10 cellular contexts compared by ENCODE assay signal in the genomic region with DNA sequence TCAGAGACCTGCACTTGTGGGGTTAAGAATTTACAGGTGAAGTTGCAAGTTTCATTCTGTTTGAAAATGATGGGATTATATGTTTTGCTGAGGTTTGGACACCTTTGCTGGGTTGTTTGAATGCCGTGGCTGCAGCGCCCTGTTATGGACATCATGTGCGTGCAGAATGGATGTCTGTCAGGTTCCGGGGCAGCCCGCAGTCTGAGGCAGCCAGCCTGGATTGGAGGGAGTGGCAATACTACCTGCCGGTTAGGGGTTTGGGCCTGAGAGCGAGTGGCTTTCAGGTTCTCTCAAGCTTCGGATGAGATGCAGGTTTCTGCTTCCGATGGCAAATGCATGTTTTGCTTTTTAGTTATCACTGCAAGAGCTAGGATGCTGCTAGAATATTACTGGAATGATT. TPM values are rescaled to one million over a fixed set of nuclear protein-coding genes. Genes with fewer than 3 reads are reported as not detected.
A peak's percentile ranks its signal among the peaks of the same experiment; 100 is the strongest.
DNase-seq lines count a peak whose midpoint lies in the region; ATAC-seq and TF ChIP-seq lines count a peak whose summit lies in the region.
"Had no signal": no experiment of that assay in that cellular context is flagged by ENCODE, and none has a peak within 500 bp of the region (broad histone marks: within the 10 kb centered on the region; RNA-seq: fewer than 3 reads in every experiment).

No MANE protein-coding gene starts in this region.

- H3K36me3 ChIP-seq in IMR-90 (ENCODE audit: control insufficient read depth, insufficient read depth, low read length), result peaks cover 4% of the 10 kb centered on the region

- H3K4me3 ChIP-seq in IMR-90 (ENCODE audit: insufficient read depth, low read depth, low read length), result no peak overlapping the region

- POLR2A ChIA-PET in IMR-90 (lab: Charles Lee; ENCODE audit: unreplicated experiment), result interaction anchor here (0.9 kb wide), 1 partner anchor 14 kb away, joined by 3 read pairs; no protein-coding TSS in a partner anchor
- POLR2A ChIA-PET in activated CD4-positive, alpha-beta T cell treated with anti-CD3 and anti-CD28 coated beads, Interleukin-2, amount 10 ng/mL, durations not matched to agents 7 days and 5 days (lab: Charles Lee), result interaction anchor here (0.6 to 3.5 kb wide), 3 partner anchors 28 to 372 kb away, joined by 3 to 40 read pairs (median 5); no protein-coding TSS in a partner anchor

- in situ Hi-C loops in IMR-90 (cut with MboI; ENCODE audit: low sequenced_read_pairs), result no loop called here

- H2BK5ac ChIP-seq in IMR-90 (ENCODE audit: low read depth, low read length, poor library complexity, severe bottlenecking), result no peak overlapping the region

- CTCF ChIA-PET in IMR-90 (lab: Yijun Ruan, JAX), result no interaction called here
- CTCF ChIA-PET in activated CD4-positive, alpha-beta T cell treated with anti-CD3 and anti-CD28 coated beads, Interleukin-2, amount 10 ng/mL, durations not matched to agents 7 days and 5 days (lab: Charles Lee), result interaction anchor here (1.5 to 4.5 kb wide), 2 partner anchors 18 to 29 kb away, joined by 4 to 39 read pairs; no protein-coding TSS in a partner anchor

- BruUV-seq in IMR-90 (replicated peaks; lab: Mats Ljungman, UMichigan), result no TSS peak

- no peaks in the 10 kb centered on the region for H3K27me3 Mint-ChIP-seq in activated CD4-positive, alpha-beta T cell treated with anti-CD3 and anti-CD28 coated beads, Interleukin-2, amount 10 ng/mL, durations not matched to agents 7 days and 5 days
- no peaks in the 10 kb centered on the region for H3K27me3 Mint-ChIP-seq in effector memory CD8-positive, alpha-beta T cell

- peak overlapping the region; percentile 59 for H3K4me2 ChIP-seq in IMR-90 (ENCODE audit: low read depth, low read length)

- H4K91ac ChIP-seq in IMR-90 (ENCODE audit: insufficient read depth, low read depth, low read length), result no peak overlapping the region

- H2BK15ac ChIP-seq in IMR-90 (ENCODE audit: low read depth, low read length), result no peak overlapping the region

- peak overlapping the region; percentile 9; the same call in 1 of the 2 replicates for H3K14ac ChIP-seq in IMR-90 (replicated peaks; ENCODE audit: low read depth, low read length)

- H3K4me3 Mint-ChIP-seq in activated CD4-positive, alpha-beta T cell treated with anti-CD3 and anti-CD28 coated beads, Interleukin-2, amount 10 ng/mL, durations not matched to agents 7 days and 5 days, result peak overlapping the region; percentile 95
- peak overlapping the region; percentile 94 to 95 for H3K4me3 Mint-ChIP-seq in effector memory CD8-positive, alpha-beta T cell

- no peak overlapping the region for H2BK20ac ChIP-seq in IMR-90 (ENCODE audit: low read depth, low read length)

- ATAC-seq in IMR-90 (ENCODE audit: low read depth) (no peak), HG03095 (IDR thresholded peaks at IDR 0.05; ENCODE audit: unreplicated experiment) (no peak), GM18519 (IDR thresholded peaks at IDR 0.05; ENCODE audit: low FRiP score, unreplicated experiment) (no peak), HG03571 (IDR thresholded peaks at IDR 0.05; ENCODE audit: unreplicated experiment) (no peak)
- peak; percentile 16 for ATAC-seq in effector memory CD8-positive, alpha-beta T cell (replicated peaks)

- TF ChIP-seq POLR2A in IMR-90 (IDR thresholded peaks at IDR 0.05; ENCODE audit: low read depth, low read length), result no peak

- no peak overlapping the region for H3K4ac ChIP-seq in IMR-90 (ENCODE audit: low read depth, low read length)

- peak overlapping the region; percentile 46 for H2AFZ ChIP-seq in IMR-90 (replicated peaks; ENCODE audit: low read length, poor library complexity)

- H3K9ac ChIP-seq in IMR-90 (ENCODE audit: low read depth, low read length), result peak overlapping the region; percentile 32; the same call in 1 of the 2 replicates

- dilution Hi-C loops in IMR-90 (cut with HindIII; ENCODE audit: low sequenced_read_pairs, unreplicated experiment), result no loop called here

- H3K4me1 ChIP-seq in IMR-90 (ENCODE audit: control insufficient read depth, insufficient read depth, low read length), result peaks cover 9% of the 10 kb centered on the region

- no peak for TF ChIP-seq CTCF in IMR-90 (conservative IDR thresholded peaks at IDR 0.05; ENCODE audit: low read depth, low read length)

- no peak overlapping the region for H3K18ac ChIP-seq in IMR-90 (ENCODE audit: low read depth, low read length)

- no peak for TF ChIP-seq RAD21 in IMR-90 (IDR thresholded peaks at IDR 0.05; ENCODE audit: low read length)

- no peak for DNase-seq in IMR-90
- peak; percentile 80 for DNase-seq in activated CD4-positive, alpha-beta T cell treated with anti-CD3 and anti-CD28 coated beads, Interleukin-2, amount 10 ng/mL, durations not matched to agents 7 days and 5 days
- peak; percentile 56 to 58 (median 58) for DNase-seq in effector memory CD8-positive, alpha-beta T cell
- DNase-seq in stimulated activated CD8-positive, alpha-beta memory T cell treated with anti-CD3 and anti-CD28 coated beads, Interleukin-12 subunit alpha, Interleukin-12 subunit beta, amount 100 ng/mL, for 1 hour (ENCODE audit: low read depth), result peak; percentile 29
- no peak for DNase-seq in posterior vena cava (ENCODE audit: low spot score)
- DNase-seq: amygdala, NCI-H446 treated with DMSO at 0.1 percent for 48 hours had no signal

- H3K56ac ChIP-seq in IMR-90 (ENCODE audit: extremely low read depth, insufficient read depth, low read length), result no peak overlapping the region

- peak overlapping the region; percentile 95 for H3K27ac Mint-ChIP-seq in activated CD4-positive, alpha-beta T cell treated with anti-CD3 and anti-CD28 coated beads, Interleukin-2, amount 10 ng/mL, durations not matched to agents 7 days and 5 days
- H3K27ac Mint-ChIP-seq in effector memory CD8-positive, alpha-beta T cell, result peak overlapping the region; percentile 98

- H2AK9ac ChIP-seq in IMR-90 (replicated peaks; ENCODE audit: low read depth, low read length, poor library complexity), result no peak overlapping the region

- H3K36me3 Mint-ChIP-seq in activated CD4-positive, alpha-beta T cell treated with anti-CD3 and anti-CD28 coated beads, Interleukin-2, amount 10 ng/mL, durations not matched to agents 7 days and 5 days (ENCODE audit: low read depth), result peaks cover 44% of the 10 kb centered on the region
- H3K36me3 Mint-ChIP-seq in effector memory CD8-positive, alpha-beta T cell (ENCODE audit: insufficient read depth), result peaks cover 65% of the 10 kb centered on the region

- H3K9me3 Mint-ChIP-seq in activated CD4-positive, alpha-beta T cell treated with anti-CD3 and anti-CD28 coated beads, Interleukin-2, amount 10 ng/mL, durations not matched to agents 7 days and 5 days, result no peaks in the 10 kb centered on the region
- no peaks in the 10 kb centered on the region for H3K9me3 Mint-ChIP-seq in effector memory CD8-positive, alpha-beta T cell

- no peaks in the 10 kb centered on the region for H3K9me3 ChIP-seq in IMR-90 (ENCODE audit: control insufficient read depth, insufficient read depth, low read length)

- H3K4me1 Mint-ChIP-seq in activated CD4-positive, alpha-beta T cell treated with anti-CD3 and anti-CD28 coated beads, Interleukin-2, amount 10 ng/mL, durations not matched to agents 7 days and 5 days, result peaks cover 68% of the 10 kb centered on the region
- H3K4me1 Mint-ChIP-seq in effector memory CD8-positive, alpha-beta T cell (ENCODE audit: low read depth in 2 of 2), result peaks cover 69 to 79% of the 10 kb centered on the region in 2 donors

- H2BK120ac ChIP-seq in IMR-90 (ENCODE audit: low read depth, low read length), result no peak overlapping the region

- intact Hi-C loops in IMR-90 (cut with micrococcal nuclease), result no loop called here
- intact Hi-C loops in posterior vena cava (cut with DNase I), result loop anchor here in 1 of 2 donors (10.0 kb wide), 1 partner anchor 1437 kb away; no protein-coding TSS in a partner anchor

- WGBS in IMR-90 (ENCODE audit: extremely low coverage in 2 of 2, insufficient read length in 1 of 2), 2 experiments, result 82% methylated on average over 6 of the region's 9 CpGs; no CpG with 5 or more reads in 1 of the 2 experiments

- H3K27ac ChIP-seq in IMR-90 (ENCODE audit: insufficient read depth, low read length), result no peak overlapping the region

- no peak overlapping the region for H4K5ac ChIP-seq in IMR-90 (ENCODE audit: low read depth, low read length)

- peaks cover 35 to 51% of the 10 kb centered on the region in 2 experiments for H3K79me1 ChIP-seq in IMR-90 (ENCODE audit: low read depth in 1 of 2, low read length in 2 of 2)

- H2AK5ac ChIP-seq in IMR-90 (ENCODE audit: low read depth, low read length), result peak overlapping the region; percentile 38

- H3K27me3 ChIP-seq in IMR-90 (ENCODE audit: control insufficient read depth, insufficient read depth, low read length), result no peaks in the 10 kb centered on the region

- peaks cover 16% of the 10 kb centered on the region for H3K9me1 ChIP-seq in IMR-90 (ENCODE audit: insufficient read depth, low read length)

- H4K20me1 ChIP-seq in IMR-90 (ENCODE audit: insufficient read depth, low read length), result no peaks in the 10 kb centered on the region

- H3K23ac ChIP-seq in IMR-90 (ENCODE audit: low read depth, low read length), result no peak overlapping the region

- H4K8ac ChIP-seq in IMR-90 (ENCODE audit: low read depth in 2 of 2, low read length in 2 of 2), result 0 out of 4 replicates have a peak overlapping the region, but pooled peaks of 1 of the 2 experiments have one; percentile 10

TF ChIP-seq in IMR-90, 13 proteins besides CTCF, POLR2A, EP300 and RAD21 (continues in another document):
- TF ChIP-seq CHD1 (IDR thresholded peaks at IDR 0.05; ENCODE audit: low read depth, low read length) (no peak), BHLHE40 (IDR thresholded peaks at IDR 0.05; ENCODE audit: low read depth, low read length) (no peak), FOS (IDR thresholded peaks at IDR 0.05; ENCODE audit: low read depth, low read length) (no peak), MXI1 (IDR thresholded peaks at IDR 0.05; ENCODE audit: borderline replicate concordance, low read depth, low read length) (no peak), MAZ (IDR thresholded peaks at IDR 0.05; ENCODE audit: borderline replicate concordance, low read depth, low read length) (no peak), RCOR1 (IDR thresholded peaks at IDR 0.05; ENCODE audit: insufficient replicate concordance, low read length) (no peak)
- TF ChIP-seq, protein P1, sequence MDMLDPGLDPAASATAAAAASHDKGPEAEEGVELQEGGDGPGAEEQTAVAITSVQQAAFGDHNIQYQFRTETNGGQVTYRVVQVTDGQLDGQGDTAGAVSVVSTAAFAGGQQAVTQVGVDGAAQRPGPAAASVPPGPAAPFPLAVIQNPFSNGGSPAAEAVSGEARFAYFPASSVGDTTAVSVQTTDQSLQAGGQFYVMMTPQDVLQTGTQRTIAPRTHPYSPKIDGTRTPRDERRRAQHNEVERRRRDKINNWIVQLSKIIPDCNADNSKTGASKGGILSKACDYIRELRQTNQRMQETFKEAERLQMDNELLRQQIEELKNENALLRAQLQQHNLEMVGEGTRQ (IDR thresholded peaks at IDR 0.05; ENCODE audit: low read depth, low read length), result no peak

RNA-seq across cellular contexts. Expression of a gene that starts 1.1 kb away (rescaled TPM):
- 17.0 and 18.6 TPM in 2 replicates for total RNA-seq in IMR-90 (2012; rRNA removed)
- polyA plus RNA-seq in IMR-90 (2012; rRNA removed), result 11.1 and 13.1 TPM in 2 replicates
- 4.5 and 5.1 TPM in 2 replicates for polyA plus RNA-seq in IMR-90 (2012; cell fraction: cytosol; rRNA removed)
- polyA plus RNA-seq in IMR-90 (2012; cell fraction: nucleus; rRNA removed; ENCODE audit: low replicate concordance), result 6.7 and 32.3 TPM in 2 replicates
- total RNA-seq in activated CD4-positive, alpha-beta T cell treated with anti-CD3 and anti-CD28 coated beads, Interleukin-2, amount 10 ng/mL, durations not matched to agents 7 days and 5 days, result 10 to 100 TPM; 73.6 to 77.7 TPM
- total RNA-seq in posterior vena cava, result 10 to 100 TPM; 11.3 to 14.8 TPM

Comparison
In these comparisons a context has a peak if more than half of its experiments do, and no peak if none do; other contexts are left out.
1. DNase-seq: peak in activated CD4-positive, alpha-beta T cell treated with anti-CD3 and anti-CD28 coated beads, Interleukin-2, amount 10 ng/mL, durations not matched to agents 7 days and 5 days (single experiment), effector memory CD8-positive, alpha-beta T cell (3 of 3) and stimulated activated CD8-positive, alpha-beta memory T cell treated with anti-CD3 and anti-CD28 coated beads, Interleukin-12 subunit alpha, Interleukin-12 subunit beta, amount 100 ng/mL, for 1 hour (single experiment); none in IMR-90 (single experiment) and posterior vena cava (single experiment).